ENCODE assay signal across 14 cellular contexts in the genomic region with DNA sequence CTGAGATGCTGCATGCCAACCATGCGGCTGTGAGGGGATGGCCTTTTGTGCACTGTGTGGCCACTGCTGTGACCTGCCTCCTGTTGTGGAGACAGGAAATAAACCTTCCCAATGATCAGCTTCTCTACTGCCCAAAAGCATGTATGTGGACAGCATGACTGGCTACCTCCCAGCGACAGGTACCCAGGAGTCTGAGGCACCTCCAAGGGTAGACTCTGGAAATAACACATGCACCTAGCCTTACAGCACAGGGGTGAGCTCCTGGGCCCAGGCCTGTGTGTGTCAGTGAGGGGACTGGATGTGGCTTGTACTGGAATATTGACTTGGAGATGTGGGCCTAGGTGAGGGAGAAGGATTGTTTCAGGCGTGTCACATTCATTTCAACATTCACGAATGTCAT. TPM values are rescaled to one million over a fixed set of nuclear protein-coding genes. Genes with fewer than 3 reads are reported as not detected.
DNase-seq lines count a peak whose midpoint lies in the region; ATAC-seq, FAIRE-seq and TF ChIP-seq lines count a peak whose summit lies in the region.
"Had no signal": no experiment of that assay in that cellular context is flagged by ENCODE, and none has a peak within 500 bp of the region (broad histone marks: within the 10 kb centered on the region; RNA-seq: fewer than 3 reads in every experiment).

No MANE protein-coding gene starts in this region.

- no TSS peak for BruUV-seq in endothelial cell of umbilical vein (replicated peaks; lab: Mats Ljungman, UMichigan)

- H3K27me3 ChIP-seq in endothelial cell of umbilical vein (ENCODE audit: control insufficient read depth in 2 of 2, insufficient read depth in 2 of 2, low read length in 2 of 2) (no peaks in the 10 kb centered on the region), heart right ventricle (no peaks in the 10 kb centered on the region)

- CTCF ChIA-PET in WTC11 (lab: Charles Lee) (no interaction called here), endothelial cell of umbilical vein (lab: Charles Lee) (no interaction called here)

- H3K27ac Mint-ChIP-seq in stimulated activated naive CD8-positive, alpha-beta T cell treated with anti-CD3 and anti-CD28 coated beads, Interleukin-15, Interleukin-2, amounts not matched to agents 100 ng/mL and 50 ng/mL, for 24 hours: peak overlapping the region; percentile 75
- H3K27ac Mint-ChIP-seq in WTC11: peak overlapping the region; percentile 37; the same call in 1 of the 2 replicates

- H3K9me3 ChIP-seq in endothelial cell of umbilical vein (replicated peaks; ENCODE audit: control insufficient read depth, insufficient read depth, low read length) (no peaks in the 10 kb centered on the region), heart right ventricle (no peaks in the 10 kb centered on the region)

- H3K4me3 ChIP-seq in endothelial cell of umbilical vein (replicated peaks in 1 of 3; ENCODE audit: insufficient read depth in 1 of 3, low read depth in 1 of 3, low read length in 3 of 3): no peak overlapping the region
- H3K4me3 ChIP-seq in heart right ventricle: no peak overlapping the region

- no peaks in the 10 kb centered on the region for H3K27me3 Mint-ChIP-seq in stimulated activated naive CD8-positive, alpha-beta T cell treated with anti-CD3 and anti-CD28 coated beads, Interleukin-15, Interleukin-2, amounts not matched to agents 100 ng/mL and 50 ng/mL, for 24 hours
- no peaks in the 10 kb centered on the region for H3K27me3 Mint-ChIP-seq in WTC11 (ENCODE audit: low read depth)

- no peak for TF ChIP-seq POLR2A in endothelial cell of umbilical vein (IDR thresholded peaks at IDR 0.05; ENCODE audit: low read depth, low read length)

- intact Hi-C loops in endothelial cell of umbilical vein (cut with micrococcal nuclease) (no loop called here), left colon (cut with DNase I, micrococcal nuclease) (no loop called here), heart right ventricle (cut with DNase I) (loop anchor here in 1 of 10 donors (10.0 kb wide), 1 partner anchor 963 kb away; no protein-coding TSS in a partner anchor)

- H3K27ac ChIP-seq in endothelial cell of umbilical vein (ENCODE audit: insufficient read depth, low read depth, low read length) (no peak overlapping the region), heart right ventricle (no peak overlapping the region)

- POLR2A ChIA-PET in WTC11 (lab: Charles Lee) (no interaction called here), endothelial cell of umbilical vein (lab: Charles Lee) (no interaction called here)

- peaks cover 4 to 20% of the 10 kb centered on the region in 2 experiments for H3K36me3 ChIP-seq in endothelial cell of umbilical vein (ENCODE audit: control insufficient read depth in 2 of 2, extremely low read depth in 1 of 2, insufficient read depth in 2 of 2, low read length in 2 of 2)
- peaks cover 0 to 37% (median 21%) of the 10 kb centered on the region in 9 donors for H3K36me3 ChIP-seq in heart right ventricle

- peaks cover 11% of the 10 kb centered on the region for H3K4me1 ChIP-seq in endothelial cell of umbilical vein (ENCODE audit: control insufficient read depth, extremely low read depth, insufficient read depth, low read length)
- H3K4me1 ChIP-seq in heart right ventricle: peaks cover 4 to 19% (median 13%) of the 10 kb centered on the region in 9 donors

- DNase-seq in stimulated activated naive CD8-positive, alpha-beta T cell treated with anti-CD3 and anti-CD28 coated beads, Interleukin-15, Interleukin-2, amounts not matched to agents 100 U/mL and 50 U/mL, for 24 hours: no peak
- DNase-seq in WTC11 (ENCODE audit: low spot score): no peak
- no peak for DNase-seq in endothelial cell of umbilical vein (ENCODE audit: low read depth, low spot score)
- DNase-seq in islet precursor cell: no peak
- no peak for DNase-seq in left colon
- DNase-seq in heart right ventricle: no peak
- DNase-seq: DMS53; left cardiac atrium; midbrain; NCI-H187; NCI-H524; stimulated activated CD4-positive, alpha-beta T cell treated with anti-CD3 and anti-CD28 coated beads, Interleukin-2, amount 100 ng/mL, for 48 hours had no signal

- no peaks in the 10 kb centered on the region for H3K79me2 ChIP-seq in endothelial cell of umbilical vein (ENCODE audit: control insufficient read depth, insufficient read depth, low read length)

- H4K20me1 ChIP-seq in endothelial cell of umbilical vein (replicated peaks; ENCODE audit: control insufficient read depth, extremely low read depth, insufficient read depth, low read length): no peaks in the 10 kb centered on the region

- TF ChIP-seq CTCF in WTC11 (IDR thresholded peaks at IDR 0.05): no peak
- no peak for TF ChIP-seq CTCF in endothelial cell of umbilical vein (IDR thresholded peaks at IDR 0.05; ENCODE audit: extremely low read depth in 1 of 2, insufficient read depth in 1 of 2, low read depth in 1 of 2, low read length in 2 of 2)
- TF ChIP-seq CTCF in heart right ventricle (IDR thresholded peaks at IDR 0.05): no peak

- no peak overlapping the region for H3K9ac ChIP-seq in endothelial cell of umbilical vein (replicated peaks; ENCODE audit: extremely low read depth, insufficient read depth, low read length)

- peaks cover 6% of the 10 kb centered on the region for H3K36me3 Mint-ChIP-seq in stimulated activated naive CD8-positive, alpha-beta T cell treated with anti-CD3 and anti-CD28 coated beads, Interleukin-15, Interleukin-2, amounts not matched to agents 100 ng/mL and 50 ng/mL, for 24 hours (ENCODE audit: low read depth)
- H3K36me3 Mint-ChIP-seq in WTC11: peaks cover 4% of the 10 kb centered on the region

- no peak overlapping the region for H2AFZ ChIP-seq in endothelial cell of umbilical vein (ENCODE audit: low read depth, low read length)

- ATAC-seq in stimulated activated naive CD8-positive, alpha-beta T cell treated with anti-CD3 and anti-CD28 coated beads, Interleukin-15, Interleukin-2, amounts not matched to agents 100 U/mL and 50 U/mL, for 24 hours: no peak
- ATAC-seq in WTC11: no peak
- no peak for ATAC-seq in HG02852 (IDR thresholded peaks at IDR 0.05; ENCODE audit: unreplicated experiment)
- no peak for ATAC-seq in left colon
- no peak for ATAC-seq in heart right ventricle
- ATAC-seq: left cardiac atrium had no signal

- dilution Hi-C loops in endothelial cell of umbilical vein (cut with MboI; ENCODE audit: extremely low pct_ligation_motif_present, low sequenced_read_pairs): no loop called here

- H3K9me3 Mint-ChIP-seq in stimulated activated naive CD8-positive, alpha-beta T cell treated with anti-CD3 and anti-CD28 coated beads, Interleukin-15, Interleukin-2, amounts not matched to agents 100 ng/mL and 50 ng/mL, for 24 hours: no peaks in the 10 kb centered on the region
- H3K9me3 Mint-ChIP-seq in WTC11: no peaks in the 10 kb centered on the region

- 94 to 95% methylated on average over 4 of the region's 4 CpGs for WGBS in heart right ventricle, 2 donors

- peak overlapping the region; percentile 48 for H3K4me3 Mint-ChIP-seq in stimulated activated naive CD8-positive, alpha-beta T cell treated with anti-CD3 and anti-CD28 coated beads, Interleukin-15, Interleukin-2, amounts not matched to agents 100 ng/mL and 50 ng/mL, for 24 hours
- no peak overlapping the region for H3K4me3 Mint-ChIP-seq in WTC11

- peaks cover 24% of the 10 kb centered on the region for H3K4me1 Mint-ChIP-seq in stimulated activated naive CD8-positive, alpha-beta T cell treated with anti-CD3 and anti-CD28 coated beads, Interleukin-15, Interleukin-2, amounts not matched to agents 100 ng/mL and 50 ng/mL, for 24 hours (ENCODE audit: low read depth)
- H3K4me1 Mint-ChIP-seq in WTC11: peaks cover 25% of the 10 kb centered on the region

- peak; percentile 4 for FAIRE-seq in endothelial cell of umbilical vein (lab: Jason Lieb, UNC)

- H3K4me2 ChIP-seq in endothelial cell of umbilical vein (ENCODE audit: insufficient read depth, low read length): no peak overlapping the region

- H3K9me1 ChIP-seq in endothelial cell of umbilical vein (replicated peaks; ENCODE audit: control insufficient read depth, extremely low read depth, insufficient read depth, low read length): no peaks in the 10 kb centered on the region

TF ChIP-seq in WTC11, 78 proteins besides CTCF, POLR2A, EP300 and RAD21 (continues in another document):
- TF ChIP-seq NFYB (CRISPR knock-in tag; conservative IDR thresholded peaks at IDR 0.05; ENCODE audit: low read depth) (no peak), ZNF232 (CRISPR knock-in tag; IDR thresholded peaks at IDR 0.05) (no peak)

TF ChIP-seq in endothelial cell of umbilical vein, 7 proteins besides CTCF, POLR2A, EP300 and RAD21 (continues in another document):
- peak; percentile 5 for TF ChIP-seq POLR2AphosphoS5 (IDR thresholded peaks at IDR 0.05; ENCODE audit: insufficient read depth, low read depth, low read length)
- TF ChIP-seq, protein P1, sequence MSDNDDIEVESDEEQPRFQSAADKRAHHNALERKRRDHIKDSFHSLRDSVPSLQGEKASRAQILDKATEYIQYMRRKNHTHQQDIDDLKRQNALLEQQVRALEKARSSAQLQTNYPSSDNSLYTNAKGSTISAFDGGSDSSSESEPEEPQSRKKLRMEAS (IDR thresholded peaks at IDR 0.05; ENCODE audit: insufficient read depth, insufficient read length): no peak

RNA-seq across cellular contexts. Expression of gene GPI, which starts 7.6 kb away (rescaled TPM):
- total RNA-seq in WTC11 (2021): 389 to 452 TPM (median 446 TPM) in 3 replicates
- 245 and 273 TPM in 2 replicates for total RNA-seq in endothelial cell of umbilical vein
- polyA plus RNA-seq in endothelial cell of umbilical vein: 110 and 131 TPM in 2 replicates
- 137 and 144 TPM in 2 replicates for polyA plus RNA-seq in endothelial cell of umbilical vein (2011; cell fraction: cytosol; rRNA removed)
- polyA plus RNA-seq in endothelial cell of umbilical vein (2011; cell fraction: nucleus; rRNA removed): 112 and 115 TPM in 2 replicates
- polyA plus RNA-seq in endothelial cell of umbilical vein (2012): 238 and 247 TPM in 2 replicates
- 204 and 222 TPM in 2 replicates for polyA minus RNA-seq in endothelial cell of umbilical vein
- polyA minus RNA-seq in endothelial cell of umbilical vein (2011; cell fraction: cytosol; rRNA and poly(A)+ RNA removed): 198 TPM
- polyA minus RNA-seq in endothelial cell of umbilical vein (2011; cell fraction: nucleus; rRNA and poly(A)+ RNA removed): 64.3 and 74.5 TPM in 2 replicates
- 100 to 1,000 TPM; 265 to 364 TPM for total RNA-seq in left colon
- 100 to 1,000 TPM; 517 to 711 (median 563) TPM for total RNA-seq in heart right ventricle
- 100 to 1,000 TPM; 178 to 205 TPM for polyA plus RNA-seq in heart right ventricle

RNA-seq across cellular contexts. Expression of gene PDCD2L, which starts 46.8 kb away (rescaled TPM):
- total RNA-seq in WTC11 (2021): 38.0 to 43.4 TPM (median 41.2 TPM) in 3 replicates
- 12.4 and 12.9 TPM in 2 replicates for total RNA-seq in endothelial cell of umbilical vein
- polyA plus RNA-seq in endothelial cell of umbilical vein: 20.3 and 24.9 TPM in 2 replicates
- 19.2 and 19.6 TPM in 2 replicates for polyA plus RNA-seq in endothelial cell of umbilical vein (2011; cell fraction: cytosol; rRNA removed)
- 9.0 and 11.1 TPM in 2 replicates for polyA plus RNA-seq in endothelial cell of umbilical vein (2011; cell fraction: nucleus; rRNA removed)
- 18.4 and 21.4 TPM in 2 replicates for polyA plus RNA-seq in endothelial cell of umbilical vein (2012)
- polyA minus RNA-seq in endothelial cell of umbilical vein: 22.9 and 23.2 TPM in 2 replicates
- polyA minus RNA-seq in endothelial cell of umbilical vein (2011; cell fraction: cytosol; rRNA and poly(A)+ RNA removed): 5.9 TPM
- polyA minus RNA-seq in endothelial cell of umbilical vein (2011; cell fraction: nucleus; rRNA and poly(A)+ RNA removed): 3.1 and 5.6 TPM in 2 replicates
- 1 to 10 TPM; 4.3 to 6.3 TPM for total RNA-seq in left colon
- total RNA-seq in heart right ventricle: 10 to 100 TPM in 2 of 10 donors, 1 to 10 TPM in 8; 7.1 to 12.2 (median 9.3) TPM
- polyA plus RNA-seq in heart right ventricle: 10 to 100 TPM in 1 of 2 donors, 1 to 10 TPM in 1; 7.1 to 15.3 TPM
